Comparison of ENCODE assay signal across 30 cellular contexts in genomic region chr11:25711008-25711407, GRCh38.
"Had no signal": no experiment of that assay in that cellular context is flagged by ENCODE, and none has a peak within 500 bp of the region (broad histone marks: within the 10 kb centered on the region; RNA-seq: fewer than 3 reads in every experiment).

No MANE protein-coding gene starts in this region.

- H3K36me3 Mint-ChIP-seq: activated CD4-positive, alpha-beta memory T cell treated with anti-CD3 and anti-CD28 coated beads for 36 hours; activated CD8-positive, alpha-beta memory T cell treated with anti-CD3 and anti-CD28 coated beads, Interleukin-2, amount 10 ng/mL, durations not matched to agents 7 days and 5 days; activated naive CD4-positive, alpha-beta T cell treated with anti-CD3 and anti-CD28 coated beads, Interleukin-2, amount 50 U/mL, for 24 hours; activated naive CD8-positive, alpha-beta T cell treated with anti-CD3 and anti-CD28 coated beads for 36 hours had no signal

- DNase-seq: activated CD4-positive, alpha-beta memory T cell treated with anti-CD3 and anti-CD28 coated beads for 36 hours; activated CD4-positive, alpha-beta T cell treated with anti-CD3 and anti-CD28 coated beads for 36 hours; activated CD4-positive, alpha-beta T cell treated with anti-CD3 and anti-CD28 coated beads, Interleukin-2, amount 10 ng/mL, durations not matched to agents 24 days and 14 days; activated CD4-positive, CD25-positive, alpha-beta regulatory T cell; activated CD4-positive, CD25-positive, alpha-beta regulatory T cell treated with anti-CD3 and anti-CD28 coated beads, Interleukin-2, amount 50 U/mL, for 72 hours; activated CD8-positive, alpha-beta memory T cell treated with anti-CD3 and anti-CD28 coated beads, Interleukin-2, amount 10 ng/mL, durations not matched to agents 7 days and 5 days; activated CD8-positive, alpha-beta memory T cell treated with anti-CD3 and anti-CD28 coated beads, Interleukin-2, amount 50 U/mL, for 4 hours; activated CD8-positive, alpha-beta T cell treated with anti-CD3 and anti-CD28 coated beads, Interleukin-2, amount 10 ng/mL, durations not matched to agents 7 days and 5 days; activated effector memory CD4-positive, alpha-beta T cell treated with anti-CD3 and anti-CD28 coated beads, Interleukin-2, amount 50 U/mL, for 16 hours; activated naive CD4-positive, alpha-beta T cell treated with anti-CD3 and anti-CD28 coated beads for 36 hours; activated naive CD8-positive, alpha-beta T cell treated with anti-CD3 and anti-CD28 coated beads for 36 hours; activated naive CD8-positive, alpha-beta T cell treated with anti-CD3 and anti-CD28 coated beads, Interleukin-2, amount 50 U/mL, for 24 hours; activated T-cell treated with anti-CD3 and anti-CD28 coated beads, Interleukin-2, amount 50 U/mL, for 1 hour; activated T-cell treated with anti-CD3 and anti-CD28 coated beads, Interleukin-2, amount 50 U/mL, for 48 hours; anterior cingulate cortex; brain microvascular endothelial cell; caudate nucleus; colonic mucosa; dorsolateral prefrontal cortex; effector memory CD4-positive, alpha-beta T cell; endodermal cell; heart left ventricle; T-helper 2 cell had no signal

- H3K4me3 Mint-ChIP-seq: activated CD4-positive, alpha-beta memory T cell treated with anti-CD3 and anti-CD28 coated beads for 36 hours; activated CD4-positive, alpha-beta T cell treated with anti-CD3 and anti-CD28 coated beads for 36 hours; activated CD4-positive, alpha-beta T cell treated with anti-CD3 and anti-CD28 coated beads, Interleukin-2, amount 10 ng/mL, durations not matched to agents 24 days and 14 days; activated CD8-positive, alpha-beta memory T cell treated with anti-CD3 and anti-CD28 coated beads, Interleukin-2, amount 10 ng/mL, durations not matched to agents 7 days and 5 days; activated CD8-positive, alpha-beta T cell treated with anti-CD3 and anti-CD28 coated beads, Interleukin-2, amount 10 ng/mL, durations not matched to agents 7 days and 5 days; activated naive CD4-positive, alpha-beta T cell treated with anti-CD3 and anti-CD28 coated beads for 36 hours; activated naive CD4-positive, alpha-beta T cell treated with anti-CD3 and anti-CD28 coated beads, Interleukin-2, amount 50 U/mL, for 24 hours; activated naive CD8-positive, alpha-beta T cell treated with anti-CD3 and anti-CD28 coated beads for 36 hours; activated naive CD8-positive, alpha-beta T cell treated with anti-CD3 and anti-CD28 coated beads, Interleukin-2, amount 50 U/mL, for 24 hours; activated T-helper 1 cell treated with anti-CD3 and anti-CD28 coated beads, Interleukin-12 subunit alpha, Interleukin-12 subunit beta, Interleukin-2, Interleukin-4 antibody, amounts not matched to agents 30 ng/mL and 10 ng/mL and 1 ng/mL, durations not matched to agents 14 hours and 24 hours and 36 hours; dendritic cell treated with granulocyte-macrophage colony-stimulating factor and Interleukin-4, amounts not matched to agents 40 ng/mL and 50 ng/mL, for 4 days; endodermal cell had no signal

- H3K36me3 ChIP-seq: brain microvascular endothelial cell, colonic mucosa, heart left ventricle had no signal

- H3K4me3 ChIP-seq: colonic mucosa, dorsolateral prefrontal cortex, heart left ventricle had no signal

- H3K27me3 ChIP-seq: brain microvascular endothelial cell, colonic mucosa, dorsolateral prefrontal cortex, heart left ventricle had no signal

- H3K27me3 Mint-ChIP-seq: activated CD4-positive, alpha-beta memory T cell treated with anti-CD3 and anti-CD28 coated beads for 36 hours; activated CD4-positive, alpha-beta T cell treated with anti-CD3 and anti-CD28 coated beads for 36 hours; activated CD4-positive, alpha-beta T cell treated with anti-CD3 and anti-CD28 coated beads, Interleukin-2, amount 10 ng/mL, durations not matched to agents 24 days and 14 days; activated CD8-positive, alpha-beta memory T cell treated with anti-CD3 and anti-CD28 coated beads, Interleukin-2, amount 10 ng/mL, durations not matched to agents 7 days and 5 days; activated naive CD4-positive, alpha-beta T cell treated with anti-CD3 and anti-CD28 coated beads, Interleukin-2, amount 50 U/mL, for 24 hours; activated naive CD8-positive, alpha-beta T cell treated with anti-CD3 and anti-CD28 coated beads for 36 hours; activated naive CD8-positive, alpha-beta T cell treated with anti-CD3 and anti-CD28 coated beads, Interleukin-2, amount 50 U/mL, for 24 hours; dendritic cell treated with granulocyte-macrophage colony-stimulating factor and Interleukin-4, amounts not matched to agents 40 ng/mL and 50 ng/mL, for 4 days had no signal

- H3K4me1 Mint-ChIP-seq: activated CD4-positive, alpha-beta T cell treated with anti-CD3 and anti-CD28 coated beads for 36 hours; activated CD4-positive, alpha-beta T cell treated with anti-CD3 and anti-CD28 coated beads, Interleukin-2, amount 10 ng/mL, durations not matched to agents 24 days and 14 days; activated CD8-positive, alpha-beta memory T cell treated with anti-CD3 and anti-CD28 coated beads, Interleukin-2, amount 10 ng/mL, durations not matched to agents 7 days and 5 days; activated naive CD4-positive, alpha-beta T cell treated with anti-CD3 and anti-CD28 coated beads, Interleukin-2, amount 50 U/mL, for 24 hours; activated naive CD8-positive, alpha-beta T cell treated with anti-CD3 and anti-CD28 coated beads for 36 hours; activated naive CD8-positive, alpha-beta T cell treated with anti-CD3 and anti-CD28 coated beads, Interleukin-2, amount 50 U/mL, for 24 hours; endodermal cell had no signal

- FAIRE-seq: astrocyte, frontal cortex had no signal

- H3K27ac Mint-ChIP-seq: activated CD4-positive, alpha-beta memory T cell treated with anti-CD3 and anti-CD28 coated beads for 36 hours; activated CD4-positive, alpha-beta T cell treated with anti-CD3 and anti-CD28 coated beads for 36 hours; activated CD4-positive, alpha-beta T cell treated with anti-CD3 and anti-CD28 coated beads, Interleukin-2, amount 10 ng/mL, durations not matched to agents 24 days and 14 days; activated CD8-positive, alpha-beta memory T cell treated with anti-CD3 and anti-CD28 coated beads, Interleukin-2, amount 10 ng/mL, durations not matched to agents 7 days and 5 days; activated CD8-positive, alpha-beta T cell treated with anti-CD3 and anti-CD28 coated beads, Interleukin-2, amount 10 ng/mL, durations not matched to agents 7 days and 5 days; activated naive CD4-positive, alpha-beta T cell treated with anti-CD3 and anti-CD28 coated beads for 36 hours; activated naive CD4-positive, alpha-beta T cell treated with anti-CD3 and anti-CD28 coated beads, Interleukin-2, amount 50 U/mL, for 24 hours; activated naive CD8-positive, alpha-beta T cell treated with anti-CD3 and anti-CD28 coated beads for 36 hours; activated naive CD8-positive, alpha-beta T cell treated with anti-CD3 and anti-CD28 coated beads, Interleukin-2, amount 50 U/mL, for 24 hours; activated T-helper 1 cell treated with anti-CD3 and anti-CD28 coated beads, Interleukin-12 subunit alpha, Interleukin-12 subunit beta, Interleukin-2, Interleukin-4 antibody, amounts not matched to agents 30 ng/mL and 10 ng/mL and 1 ng/mL, durations not matched to agents 14 hours and 24 hours and 36 hours; activated T-helper 2 cell treated with anti-CD3 and anti-CD28 coated beads, Interferon-gamma antibody, Interleukin-2, Interleukin-4, amounts not matched to agents 10 μg/mL and 5 μg/mL and 100 μg/mL, durations not matched to agents 14 hours and 24 hours and 36 hours; dendritic cell treated with granulocyte-macrophage colony-stimulating factor and Interleukin-4, amounts not matched to agents 40 ng/mL and 50 ng/mL, for 4 days; endodermal cell had no signal

- ATAC-seq: activated CD4-positive, alpha-beta T cell treated with anti-CD3 and anti-CD28 coated beads for 36 hours; activated CD8-positive, alpha-beta memory T cell treated with anti-CD3 and anti-CD28 coated beads, Interleukin-2, amount 10 ng/mL, durations not matched to agents 7 days and 5 days; activated CD8-positive, alpha-beta T cell treated with anti-CD3 and anti-CD28 coated beads, Interleukin-2, amount 10 ng/mL, durations not matched to agents 7 days and 5 days; activated naive CD8-positive, alpha-beta T cell treated with anti-CD3 and anti-CD28 coated beads, Interleukin-2, amount 50 U/mL, for 24 hours; esophagus mucosa; heart left ventricle had no signal
